1 cellular context compared by ENCODE assay signal in genomic region chr20:45626540-45626939, GRCh38.
TF ChIP-seq lines count a peak whose summit lies in the region.

No MANE protein-coding gene starts in this region.

TF ChIP-seq in K562, 482 proteins besides CTCF, POLR2A, EP300 and RAD21 (continued from another document):
- no peak for TF ChIP-seq ZBTB49 (CRISPR knock-in tag; IDR thresholded peaks at IDR 0.05; ENCODE audit: borderline replicate concordance)
- no peak for TF ChIP-seq PRPF4 (IDR thresholded peaks at IDR 0.05; ENCODE audit: insufficient read depth, low read depth, low read length, poor library complexity, severe bottlenecking)
- no peak for TF ChIP-seq CHD1 (IDR thresholded peaks at IDR 0.05; ENCODE audit: low read length)
